In genomic region chr2:136137982-136138381, GRCh38 we compare ENCODE assay signal across 1 cellular context.
TF ChIP-seq lines count a peak whose summit lies in the region.

No MANE protein-coding gene starts in this region.

TF ChIP-seq in HCT116, 20 proteins besides CTCF, POLR2A, EP300 and RAD21 (continued from another document):
- TF ChIP-seq REST (IDR thresholded peaks at IDR 0.05; ENCODE audit: low read depth) = no peak
